ENCODE assay signal across 8 cellular contexts in the genomic region with DNA sequence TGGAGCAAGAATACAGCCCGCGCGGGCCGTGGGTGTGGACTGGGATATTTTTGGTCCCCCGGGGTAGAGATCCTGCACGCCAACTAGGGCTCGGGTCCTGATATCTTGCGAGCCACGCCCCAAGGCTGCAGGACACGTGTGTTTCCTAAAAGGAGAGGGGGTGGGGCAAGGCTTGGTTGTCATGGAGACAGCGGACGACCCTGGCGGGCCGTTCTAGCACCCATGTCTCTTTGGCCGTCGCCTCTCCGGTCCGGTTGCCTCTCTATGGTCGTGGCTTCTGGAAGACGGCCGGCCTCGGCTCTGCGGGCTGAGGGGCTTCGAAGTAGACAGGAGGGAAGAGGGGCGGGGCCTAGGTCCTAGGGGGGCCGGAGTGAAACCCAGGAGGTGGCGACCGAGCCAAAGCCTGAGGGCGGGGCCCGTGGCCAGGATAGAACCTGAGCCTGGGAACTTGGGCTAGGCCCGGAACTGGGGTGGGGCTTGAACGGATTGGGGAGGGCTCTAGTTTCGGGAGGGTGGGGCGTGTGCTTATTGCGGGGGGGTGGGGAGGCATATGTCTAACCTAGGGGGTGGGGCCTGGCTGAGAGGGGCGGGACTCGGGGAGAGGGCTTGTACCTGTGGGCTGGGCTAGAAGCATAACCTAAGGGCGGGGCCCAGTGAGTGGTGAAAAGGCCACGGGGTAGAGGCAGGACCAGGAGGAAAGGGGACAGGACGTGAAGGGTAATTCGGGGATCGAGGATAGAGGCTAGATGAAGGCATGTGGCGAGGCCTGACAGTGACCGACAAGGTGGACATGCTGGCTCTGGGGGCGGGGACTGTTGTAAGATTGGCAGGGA. TPM values are rescaled to one million over a fixed set of nuclear protein-coding genes. Genes with fewer than 3 reads are reported as not detected.
DNase-seq lines count a peak whose midpoint lies in the region; ATAC-seq and TF ChIP-seq lines count a peak whose summit lies in the region.

No MANE protein-coding gene starts in this region.

- H3K9me3 Mint-ChIP-seq in CD4-positive, alpha-beta T cell, result no peaks in the 10 kb centered on the region
- H3K9me3 Mint-ChIP-seq in endothelial cell (ENCODE audit: unreplicated experiment), result no peaks in the 10 kb centered on the region

- H3K36me3 Mint-ChIP-seq in CD4-positive, alpha-beta T cell (ENCODE audit: low read depth), result peaks cover 4% of the 10 kb centered on the region
- no peaks in the 10 kb centered on the region for H3K36me3 Mint-ChIP-seq in endothelial cell (ENCODE audit: low read depth, unreplicated experiment)

- H3K4me3 ChIP-seq in mononuclear cell (ENCODE audit: low read length), result peak overlapping the region; percentile 46

- H3K4me1 Mint-ChIP-seq in CD4-positive, alpha-beta T cell (ENCODE audit: low read depth), result peaks cover 24% of the 10 kb centered on the region
- H3K4me1 Mint-ChIP-seq in endothelial cell (ENCODE audit: unreplicated experiment), result peaks cover 27% of the 10 kb centered on the region

- peaks cover 3% of the 10 kb centered on the region for H3K27me3 Mint-ChIP-seq in CD4-positive, alpha-beta T cell
- H3K27me3 Mint-ChIP-seq in endothelial cell (ENCODE audit: unreplicated experiment), result peaks cover 7% of the 10 kb centered on the region

- H3K9me3 ChIP-seq in CD4-positive, alpha-beta T cell (ENCODE audit: control insufficient read depth, low read length), result no peaks in the 10 kb centered on the region
- no peaks in the 10 kb centered on the region for H3K9me3 ChIP-seq in mononuclear cell (ENCODE audit: low read depth, low read length)

- no peak for TF ChIP-seq CTCF in CD4-positive, alpha-beta T cell (IDR thresholded peaks at IDR 0.05)
- no peak for TF ChIP-seq CTCF in endothelial cell (IDR thresholded peaks at IDR 0.05; ENCODE audit: unreplicated experiment)

- H3K27me3 ChIP-seq in CD4-positive, alpha-beta T cell (ENCODE audit: control insufficient read depth, insufficient read depth, low read length), result no peaks in the 10 kb centered on the region
- H3K27me3 ChIP-seq in mononuclear cell (ENCODE audit: insufficient read depth, low read length), result no peaks in the 10 kb centered on the region

- H3K27ac ChIP-seq in CD4-positive, alpha-beta T cell (ENCODE audit: low read depth, low read length), result peak overlapping the region; percentile 57

- H3K4me1 ChIP-seq in mononuclear cell (ENCODE audit: insufficient read depth, low read length), result peaks cover 52% of the 10 kb centered on the region

- peak; percentile 88 for ATAC-seq in CD4-positive, alpha-beta T cell (ENCODE audit: poor library complexity)
- ATAC-seq in GM19452 (IDR thresholded peaks at IDR 0.05; ENCODE audit: unreplicated experiment) (peak; percentile 51), HG03571 (IDR thresholded peaks at IDR 0.05; ENCODE audit: unreplicated experiment) (peak; percentile 51)

- peak overlapping the region; percentile 34 for H3K27ac Mint-ChIP-seq in CD4-positive, alpha-beta T cell
- peak overlapping the region; percentile 91 for H3K27ac Mint-ChIP-seq in endothelial cell (ENCODE audit: unreplicated experiment)

- peak overlapping the region; percentile 87 for H3K4me3 Mint-ChIP-seq in CD4-positive, alpha-beta T cell
- H3K4me3 Mint-ChIP-seq in endothelial cell (ENCODE audit: unreplicated experiment), result peak overlapping the region; percentile 97

- peak; percentile 87 to 96 (median 94) for DNase-seq in CD4-positive, alpha-beta T cell
- DNase-seq in NOMO-1 treated with dmso at 0.1 percent for 144 hours (lab: John Stamatoyannopoulos, UW; ENCODE audit: unreplicated experiment), result peak; percentile 94
- DNase-seq in activated CD8-positive, alpha-beta memory T cell treated with anti-CD3 and anti-CD28 coated beads, Interleukin-2, amount 50 U/mL, for 48 hours, result peak; percentile 90
- DNase-seq in endothelial cell (ENCODE audit: low spot score), result peak; percentile 89
- DNase-seq in stimulated activated CD8-positive, alpha-beta memory T cell treated with anti-CD3 and anti-CD28 coated beads, Interleukin-2, amount 100 ng/mL, for 1 hour (ENCODE audit: low read depth in 2 of 2), result peak; percentile 84 to 91

- intact Hi-C loops in CD4-positive, alpha-beta T cell (cut with DNase I, micrococcal nuclease), result loop anchor here (1.0 to 5.0 kb wide), 8 partner anchors 42 to 395 kb away; a partner anchor contains a TSS

- POLR2A ChIA-PET in CD4-positive, alpha-beta T cell (lab: Charles Lee), result interaction anchor here (1.0 to 2.1 kb wide), 4 partner anchors 26 to 390 kb away, joined by 3 to 14 read pairs (median 6); a partner anchor contains a TSS

- CTCF ChIA-PET in CD4-positive, alpha-beta T cell (lab: Charles Lee), result interaction anchor here (2.9 kb wide), 1 partner anchor 27 kb away, joined by 12 read pairs; no protein-coding TSS in a partner anchor

RNA-seq across cellular contexts. Expression of a gene that starts 0.7 kb away (rescaled TPM):
- total RNA-seq in CD4-positive, alpha-beta T cell, result 1 to 10 TPM; 3.0 TPM
- total RNA-seq in endothelial cell (ENCODE audit: unreplicated experiment) (30.2 TPM), mononuclear cell (5.8 TPM)

RNA-seq across cellular contexts. Expression of a gene that starts 8.9 kb away (rescaled TPM):
- total RNA-seq in CD4-positive, alpha-beta T cell, result not detected
- total RNA-seq in endothelial cell (ENCODE audit: unreplicated experiment) (not detected), mononuclear cell (not detected)

RNA-seq across cellular contexts. Expression of a gene that starts 21.1 kb away (rescaled TPM):
- not detected for total RNA-seq in CD4-positive, alpha-beta T cell
- total RNA-seq in endothelial cell (ENCODE audit: unreplicated experiment) (1.4 TPM), mononuclear cell (not detected)

RNA-seq across cellular contexts. Expression of a gene that starts 41.9 kb away (rescaled TPM):
- 10 to 100 TPM; 41.5 to 44.6 TPM for total RNA-seq in CD4-positive, alpha-beta T cell
- total RNA-seq in endothelial cell (ENCODE audit: unreplicated experiment), result 184 TPM
- total RNA-seq in mononuclear cell, result 43.0 TPM

RNA-seq across cellular contexts. Expression of a gene that starts 49.7 kb away (rescaled TPM):
- total RNA-seq in CD4-positive, alpha-beta T cell, result 10 to 100 TPM in 1 of 2 experiments, 1 to 10 TPM in 1; 9.8 to 10.7 TPM
- total RNA-seq in endothelial cell (ENCODE audit: unreplicated experiment) (107 TPM), mononuclear cell (13.1 TPM)

Comparison
In these comparisons a context has a peak if more than half of its experiments do, and no peak if none do; other contexts are left out.
1. Peak in every context shown above with its lines: DNase-seq, ATAC-seq, H3K4me3 ChIP-seq and H3K27ac ChIP-seq.